Comparison of ENCODE assay signal across 1 cellular context in the genomic region with DNA sequence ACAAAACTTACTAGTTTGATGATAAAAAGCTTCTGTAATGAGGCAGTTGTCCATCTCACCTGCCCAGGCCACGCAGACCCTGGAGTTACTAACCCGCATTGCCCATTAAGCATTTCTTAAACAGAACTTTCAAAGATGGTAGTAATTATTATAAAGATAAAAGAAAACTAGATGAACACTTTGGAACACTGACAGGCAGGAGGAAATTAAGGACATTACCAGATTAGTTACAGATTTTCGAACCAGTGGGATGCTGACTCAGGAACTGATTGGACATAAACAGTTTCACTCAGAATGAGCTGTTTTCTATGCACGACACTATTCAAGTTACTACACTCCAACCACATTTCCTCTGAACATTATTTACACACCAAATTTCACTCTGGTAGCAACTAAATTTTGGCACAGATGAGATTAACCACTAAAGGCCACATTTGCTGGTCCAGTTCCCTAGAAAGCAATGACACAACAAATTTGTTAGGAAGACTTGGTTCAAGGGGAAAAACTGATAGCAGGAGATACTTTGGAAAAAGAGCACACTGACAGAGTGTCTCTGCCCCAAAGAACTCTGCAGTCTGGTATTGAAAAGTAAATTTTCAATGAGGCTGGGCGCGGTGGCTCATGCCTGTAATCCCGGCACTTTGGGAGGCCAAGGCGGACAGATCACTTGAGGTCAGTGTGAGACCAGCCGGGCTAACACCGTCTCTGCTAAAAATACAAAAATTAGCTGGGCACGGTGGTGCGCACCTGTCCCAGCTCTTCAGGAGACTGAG.
TF ChIP-seq lines count a peak whose summit lies in the region.

No MANE protein-coding gene starts in this region.

TF ChIP-seq in HCT116, 20 proteins besides CTCF, POLR2A, EP300 and RAD21:
- TF ChIP-seq EGR1 (IDR thresholded peaks at IDR 0.05; ENCODE audit: low read depth) (no peak), SIN3A (IDR thresholded peaks at IDR 0.05; ENCODE audit: low read depth) (peak; percentile 42; the same call in 1 of the 2 replicates)
